Comparison of ENCODE assay signal across 1 cellular context in the genomic region with DNA sequence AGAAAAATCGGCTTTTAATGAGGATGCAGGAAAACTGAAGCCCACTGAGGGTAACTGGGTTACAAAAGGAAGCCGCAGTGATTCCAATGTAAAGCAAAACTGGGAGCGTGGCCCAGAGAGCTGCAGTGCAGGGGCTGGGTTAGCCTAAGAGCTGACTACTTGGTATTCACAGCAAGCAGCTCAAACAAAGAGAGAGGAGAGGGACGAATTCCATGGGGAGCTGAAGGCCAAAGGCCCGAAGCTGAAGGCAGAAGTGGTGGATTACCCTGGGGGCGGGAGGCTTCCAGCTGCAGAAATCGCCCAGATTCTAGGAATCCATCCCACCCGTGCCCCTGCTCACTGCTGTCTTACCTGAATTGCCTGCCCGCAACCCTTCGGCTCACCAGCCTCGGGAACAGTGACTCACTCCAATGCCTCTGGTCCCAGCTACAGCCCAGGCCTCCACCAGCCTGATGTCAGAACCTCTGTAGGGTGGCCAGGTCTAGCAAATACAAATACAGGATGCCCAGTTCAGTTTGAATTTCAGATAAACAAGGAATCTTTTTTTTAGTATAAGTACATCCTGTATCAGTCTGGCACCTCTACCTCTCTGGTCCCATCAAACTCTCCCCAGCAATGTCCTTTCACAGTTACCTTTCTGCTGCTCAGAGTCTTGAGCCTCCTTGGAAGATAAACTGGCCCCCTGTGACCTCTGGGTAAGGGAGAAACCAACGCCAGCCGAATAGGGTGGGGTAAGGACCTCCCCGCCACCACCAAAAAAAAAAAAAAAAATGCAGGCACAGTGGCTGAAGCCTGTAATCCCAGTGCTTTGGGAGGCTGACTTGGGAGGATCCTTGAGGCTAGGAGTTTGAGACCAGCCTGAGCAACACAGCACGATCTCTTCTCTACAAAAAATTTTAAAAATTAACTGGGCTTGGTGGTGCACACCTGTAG.
TF ChIP-seq lines count a peak whose summit lies in the region.

No MANE protein-coding gene starts in this region.

TF ChIP-seq in HepG2, 621 proteins besides CTCF, POLR2A, EP300 and RAD21 (continued from another document and continues in another):
- TF ChIP-seq KAT7 (CRISPR knock-in tag; IDR thresholded peaks at IDR 0.05; ENCODE audit: borderline replicate concordance) (no peak), MXD4 (CRISPR knock-in tag; IDR thresholded peaks at IDR 0.05) (peak; percentile 41; the same call in 1 of the 2 replicates), PHB2 (IDR thresholded peaks at IDR 0.05; ENCODE audit: partially characterized antibody) (no peak), MEIS1 (CRISPR knock-in tag; IDR thresholded peaks at IDR 0.05; ENCODE audit: borderline replicate concordance) (no peak), ATAD3A (CRISPR knock-in tag; IDR thresholded peaks at IDR 0.05) (no peak), FOSL1 (CRISPR knock-in tag; IDR thresholded peaks at IDR 0.05; ENCODE audit: borderline replicate concordance) (0 out of 2 replicates have a peak, but pooled peaks have one; percentile 34), ZNF775 (CRISPR knock-in tag; IDR thresholded peaks at IDR 0.05; ENCODE audit: borderline replicate concordance) (no peak), KDM5A (IDR thresholded peaks at IDR 0.05; ENCODE audit: borderline replicate concordance, low read length) (no peak), ZNF329 (CRISPR knock-in tag; IDR thresholded peaks at IDR 0.05; ENCODE audit: low read depth) (no peak), ELF3 (CRISPR knock-in tag; IDR thresholded peaks at IDR 0.05) (no peak), MED13 (CRISPR knock-in tag; IDR thresholded peaks at IDR 0.05) (no peak), GTF3A (CRISPR knock-in tag; conservative IDR thresholded peaks at IDR 0.05) (no peak), NR2F6 (IDR thresholded peaks at IDR 0.05) (no peak), NR2F6 (CRISPR knock-in tag; IDR thresholded peaks at IDR 0.05) (no peak), ZNF841 (CRISPR knock-in tag; IDR thresholded peaks at IDR 0.05; ENCODE audit: borderline replicate concordance) (no peak), SRY (CRISPR knock-in tag; IDR thresholded peaks at IDR 0.05) (no peak), ZMAT3 (CRISPR knock-in tag; conservative IDR thresholded peaks at IDR 0.05) (peak; percentile 49; the same call in 1 of the 2 replicates), KDM6A (CRISPR knock-in tag; IDR thresholded peaks at IDR 0.05; ENCODE audit: low read depth) (no peak), HDAC6 (IDR thresholded peaks at IDR 0.05; ENCODE audit: low read depth, low read length) (no peak), SUZ12 (IDR thresholded peaks at IDR 0.05; ENCODE audit: low read depth, low read length) (no peak), EZH2 (conservative IDR thresholded peaks at IDR 0.05; ENCODE audit: low read depth, low read length) (no peak), ZIK1 (CRISPR knock-in tag; IDR thresholded peaks at IDR 0.05; ENCODE audit: borderline replicate concordance, low read depth) (no peak), NFKBIZ (CRISPR knock-in tag; IDR thresholded peaks at IDR 0.05) (no peak)
- TF ChIP-seq, protein P1, sequence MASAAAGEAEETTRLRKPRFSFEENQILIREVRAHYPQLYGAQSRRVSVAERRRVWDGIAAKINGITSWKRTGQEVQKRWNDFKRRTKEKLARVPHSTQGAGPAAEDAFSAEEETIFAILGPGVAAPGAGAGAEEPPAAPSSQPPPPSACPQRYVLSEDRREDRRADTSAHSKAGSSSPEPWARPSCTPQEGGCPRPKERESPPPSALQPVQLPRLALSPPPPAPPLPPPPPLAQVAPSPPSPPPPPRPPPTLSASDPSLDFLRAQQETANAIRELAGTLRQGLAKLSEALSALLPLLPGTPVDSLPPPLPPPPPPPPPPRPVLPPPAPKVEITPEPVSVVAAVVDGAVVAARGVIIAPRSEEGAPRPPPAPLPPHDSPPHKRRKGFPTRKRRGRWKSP (CRISPR knock-in tag; IDR thresholded peaks at IDR 0.05), result no peak
- TF ChIP-seq, protein P2, sequence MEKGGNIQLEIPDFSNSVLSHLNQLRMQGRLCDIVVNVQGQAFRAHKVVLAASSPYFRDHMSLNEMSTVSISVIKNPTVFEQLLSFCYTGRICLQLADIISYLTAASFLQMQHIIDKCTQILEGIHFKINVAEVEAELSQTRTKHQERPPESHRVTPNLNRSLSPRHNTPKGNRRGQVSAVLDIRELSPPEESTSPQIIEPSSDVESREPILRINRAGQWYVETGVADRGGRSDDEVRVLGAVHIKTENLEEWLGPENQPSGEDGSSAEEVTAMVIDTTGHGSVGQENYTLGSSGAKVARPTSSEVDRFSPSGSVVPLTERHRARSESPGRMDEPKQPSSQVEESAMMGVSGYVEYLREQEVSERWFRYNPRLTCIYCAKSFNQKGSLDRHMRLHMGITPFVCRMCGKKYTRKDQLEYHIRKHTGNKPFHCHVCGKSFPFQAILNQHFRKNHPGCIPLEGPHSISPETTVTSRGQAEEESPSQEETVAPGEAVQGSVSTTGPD (CRISPR knock-in tag; IDR thresholded peaks at IDR 0.05), result no peak
- TF ChIP-seq, protein P3, sequence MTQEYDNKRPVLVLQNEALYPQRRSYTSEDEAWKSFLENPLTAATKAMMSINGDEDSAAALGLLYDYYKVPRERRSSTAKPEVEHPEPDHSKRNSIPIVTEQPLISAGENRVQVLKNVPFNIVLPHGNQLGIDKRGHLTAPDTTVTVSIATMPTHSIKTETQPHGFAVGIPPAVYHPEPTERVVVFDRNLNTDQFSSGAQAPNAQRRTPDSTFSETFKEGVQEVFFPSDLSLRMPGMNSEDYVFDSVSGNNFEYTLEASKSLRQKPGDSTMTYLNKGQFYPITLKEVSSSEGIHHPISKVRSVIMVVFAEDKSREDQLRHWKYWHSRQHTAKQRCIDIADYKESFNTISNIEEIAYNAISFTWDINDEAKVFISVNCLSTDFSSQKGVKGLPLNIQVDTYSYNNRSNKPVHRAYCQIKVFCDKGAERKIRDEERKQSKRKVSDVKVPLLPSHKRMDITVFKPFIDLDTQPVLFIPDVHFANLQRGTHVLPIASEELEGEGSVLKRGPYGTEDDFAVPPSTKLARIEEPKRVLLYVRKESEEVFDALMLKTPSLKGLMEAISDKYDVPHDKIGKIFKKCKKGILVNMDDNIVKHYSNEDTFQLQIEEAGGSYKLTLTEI (CRISPR knock-in tag; conservative IDR thresholded peaks at IDR 0.05), result no peak
- TF ChIP-seq, protein P4, sequence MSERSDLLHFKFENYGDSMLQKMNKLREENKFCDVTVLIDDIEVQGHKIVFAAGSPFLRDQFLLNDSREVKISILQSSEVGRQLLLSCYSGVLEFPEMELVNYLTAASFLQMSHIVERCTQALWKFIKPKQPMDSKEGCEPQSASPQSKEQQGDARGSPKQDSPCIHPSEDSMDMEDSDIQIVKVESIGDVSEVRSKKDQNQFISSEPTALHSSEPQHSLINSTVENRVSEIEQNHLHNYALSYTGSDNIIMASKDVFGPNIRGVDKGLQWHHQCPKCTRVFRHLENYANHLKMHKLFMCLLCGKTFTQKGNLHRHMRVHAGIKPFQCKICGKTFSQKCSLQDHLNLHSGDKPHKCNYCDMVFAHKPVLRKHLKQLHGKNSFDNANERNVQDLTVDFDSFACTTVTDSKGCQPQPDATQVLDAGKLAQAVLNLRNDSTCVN (CRISPR knock-in tag; IDR thresholded peaks at IDR 0.05; ENCODE audit: borderline replicate concordance), result no peak
- TF ChIP-seq, protein P5, sequence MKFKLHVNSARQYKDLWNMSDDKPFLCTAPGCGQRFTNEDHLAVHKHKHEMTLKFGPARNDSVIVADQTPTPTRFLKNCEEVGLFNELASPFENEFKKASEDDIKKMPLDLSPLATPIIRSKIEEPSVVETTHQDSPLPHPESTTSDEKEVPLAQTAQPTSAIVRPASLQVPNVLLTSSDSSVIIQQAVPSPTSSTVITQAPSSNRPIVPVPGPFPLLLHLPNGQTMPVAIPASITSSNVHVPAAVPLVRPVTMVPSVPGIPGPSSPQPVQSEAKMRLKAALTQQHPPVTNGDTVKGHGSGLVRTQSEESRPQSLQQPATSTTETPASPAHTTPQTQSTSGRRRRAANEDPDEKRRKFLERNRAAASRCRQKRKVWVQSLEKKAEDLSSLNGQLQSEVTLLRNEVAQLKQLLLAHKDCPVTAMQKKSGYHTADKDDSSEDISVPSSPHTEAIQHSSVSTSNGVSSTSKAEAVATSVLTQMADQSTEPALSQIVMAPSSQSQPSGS (CRISPR knock-in tag; IDR thresholded peaks at IDR 0.05), result no peak; the same call in 1 of the 2 replicates
- TF ChIP-seq, protein P6, sequence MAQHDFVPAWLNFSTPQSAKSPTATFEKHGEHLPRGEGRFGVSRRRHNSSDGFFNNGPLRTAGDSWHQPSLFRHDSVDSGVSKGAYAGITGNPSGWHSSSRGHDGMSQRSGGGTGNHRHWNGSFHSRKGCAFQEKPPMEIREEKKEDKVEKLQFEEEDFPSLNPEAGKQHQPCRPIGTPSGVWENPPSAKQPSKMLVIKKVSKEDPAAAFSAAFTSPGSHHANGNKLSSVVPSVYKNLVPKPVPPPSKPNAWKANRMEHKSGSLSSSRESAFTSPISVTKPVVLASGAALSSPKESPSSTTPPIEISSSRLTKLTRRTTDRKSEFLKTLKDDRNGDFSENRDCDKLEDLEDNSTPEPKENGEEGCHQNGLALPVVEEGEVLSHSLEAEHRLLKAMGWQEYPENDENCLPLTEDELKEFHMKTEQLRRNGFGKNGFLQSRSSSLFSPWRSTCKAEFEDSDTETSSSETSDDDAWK (CRISPR knock-in tag; IDR thresholded peaks at IDR 0.05), result no peak
- TF ChIP-seq, protein P7, sequence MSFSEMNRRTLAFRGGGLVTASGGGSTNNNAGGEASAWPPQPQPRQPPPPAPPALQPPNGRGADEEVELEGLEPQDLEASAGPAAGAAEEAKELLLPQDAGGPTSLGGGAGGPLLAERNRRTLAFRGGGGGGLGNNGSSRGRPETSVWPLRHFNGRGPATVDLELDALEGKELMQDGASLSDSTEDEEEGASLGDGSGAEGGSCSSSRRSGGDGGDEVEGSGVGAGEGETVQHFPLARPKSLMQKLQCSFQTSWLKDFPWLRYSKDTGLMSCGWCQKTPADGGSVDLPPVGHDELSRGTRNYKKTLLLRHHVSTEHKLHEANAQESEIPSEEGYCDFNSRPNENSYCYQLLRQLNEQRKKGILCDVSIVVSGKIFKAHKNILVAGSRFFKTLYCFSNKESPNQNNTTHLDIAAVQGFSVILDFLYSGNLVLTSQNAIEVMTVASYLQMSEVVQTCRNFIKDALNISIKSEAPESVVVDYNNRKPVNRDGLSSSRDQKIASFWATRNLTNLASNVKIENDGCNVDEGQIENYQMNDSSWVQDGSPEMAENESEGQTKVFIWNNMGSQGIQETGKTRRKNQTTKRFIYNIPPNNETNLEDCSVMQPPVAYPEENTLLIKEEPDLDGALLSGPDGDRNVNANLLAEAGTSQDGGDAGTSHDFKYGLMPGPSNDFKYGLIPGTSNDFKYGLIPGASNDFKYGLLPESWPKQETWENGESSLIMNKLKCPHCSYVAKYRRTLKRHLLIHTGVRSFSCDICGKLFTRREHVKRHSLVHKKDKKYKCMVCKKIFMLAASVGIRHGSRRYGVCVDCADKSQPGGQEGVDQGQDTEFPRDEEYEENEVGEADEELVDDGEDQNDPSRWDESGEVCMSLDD (CRISPR knock-in tag; IDR thresholded peaks at IDR 0.05; ENCODE audit: borderline replicate concordance), result no peak
- TF ChIP-seq, protein P8, sequence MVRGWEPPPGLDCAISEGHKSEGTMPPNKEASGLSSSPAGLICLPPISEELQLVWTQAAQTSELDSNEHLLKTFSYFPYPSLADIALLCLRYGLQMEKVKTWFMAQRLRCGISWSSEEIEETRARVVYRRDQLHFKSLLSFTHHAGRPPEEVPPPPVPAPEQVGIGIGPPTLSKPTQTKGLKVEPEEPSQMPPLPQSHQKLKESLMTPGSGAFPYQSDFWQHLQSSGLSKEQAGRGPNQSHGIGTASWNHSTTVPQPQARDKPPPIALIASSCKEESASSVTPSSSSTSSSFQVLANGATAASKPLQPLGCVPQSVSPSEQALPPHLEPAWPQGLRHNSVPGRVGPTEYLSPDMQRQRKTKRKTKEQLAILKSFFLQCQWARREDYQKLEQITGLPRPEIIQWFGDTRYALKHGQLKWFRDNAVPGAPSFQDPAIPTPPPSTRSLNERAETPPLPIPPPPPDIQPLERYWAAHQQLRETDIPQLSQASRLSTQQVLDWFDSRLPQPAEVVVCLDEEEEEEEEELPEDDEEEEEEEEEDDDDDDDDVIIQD (CRISPR knock-in tag; IDR thresholded peaks at IDR 0.05; ENCODE audit: low read depth), result no peak
- TF ChIP-seq, protein P9, sequence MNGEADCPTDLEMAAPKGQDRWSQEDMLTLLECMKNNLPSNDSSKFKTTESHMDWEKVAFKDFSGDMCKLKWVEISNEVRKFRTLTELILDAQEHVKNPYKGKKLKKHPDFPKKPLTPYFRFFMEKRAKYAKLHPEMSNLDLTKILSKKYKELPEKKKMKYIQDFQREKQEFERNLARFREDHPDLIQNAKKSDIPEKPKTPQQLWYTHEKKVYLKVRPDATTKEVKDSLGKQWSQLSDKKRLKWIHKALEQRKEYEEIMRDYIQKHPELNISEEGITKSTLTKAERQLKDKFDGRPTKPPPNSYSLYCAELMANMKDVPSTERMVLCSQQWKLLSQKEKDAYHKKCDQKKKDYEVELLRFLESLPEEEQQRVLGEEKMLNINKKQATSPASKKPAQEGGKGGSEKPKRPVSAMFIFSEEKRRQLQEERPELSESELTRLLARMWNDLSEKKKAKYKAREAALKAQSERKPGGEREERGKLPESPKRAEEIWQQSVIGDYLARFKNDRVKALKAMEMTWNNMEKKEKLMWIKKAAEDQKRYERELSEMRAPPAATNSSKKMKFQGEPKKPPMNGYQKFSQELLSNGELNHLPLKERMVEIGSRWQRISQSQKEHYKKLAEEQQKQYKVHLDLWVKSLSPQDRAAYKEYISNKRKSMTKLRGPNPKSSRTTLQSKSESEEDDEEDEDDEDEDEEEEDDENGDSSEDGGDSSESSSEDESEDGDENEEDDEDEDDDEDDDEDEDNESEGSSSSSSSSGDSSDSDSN (CRISPR knock-in tag; IDR thresholded peaks at IDR 0.05), result peak; percentile 41; the same call in 1 of the 2 replicates
